In the genomic region with DNA sequence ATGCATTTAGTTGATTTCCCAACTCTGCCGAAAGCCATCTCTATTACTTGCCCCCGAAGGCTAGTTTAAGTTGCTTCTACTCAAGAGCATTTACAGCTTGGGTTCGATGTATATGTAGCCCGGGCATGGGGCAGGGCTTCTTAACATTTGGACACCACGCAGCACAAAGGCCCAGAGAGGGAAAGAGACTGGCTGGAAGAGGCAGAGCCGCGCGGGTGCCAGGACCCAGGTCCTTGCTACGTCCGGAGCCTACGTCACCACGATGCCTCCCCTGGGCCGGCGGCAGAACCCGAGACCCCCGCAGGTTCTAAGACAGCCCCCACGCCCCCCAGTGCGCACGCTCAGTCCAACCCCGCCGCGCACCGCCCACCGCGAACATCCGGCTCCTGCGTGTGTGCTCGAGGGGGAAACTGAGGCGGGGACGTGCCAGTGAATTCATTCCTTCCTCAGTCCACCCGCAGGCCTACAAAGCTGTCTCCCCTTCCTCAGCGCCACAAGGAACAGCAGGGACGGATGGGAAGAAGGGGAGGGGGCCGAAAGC, we compare ENCODE assay signal across 8 cellular contexts. TPM values are rescaled to one million over a fixed set of nuclear protein-coding genes. Genes with fewer than 3 reads are reported as not detected.
DNase-seq lines count a peak whose midpoint lies in the region; ATAC-seq and TF ChIP-seq lines count a peak whose summit lies in the region.

No MANE protein-coding gene starts in this region.

- WGBS in endodermal cell (ENCODE audit: insufficient coverage in 1 of 2, insufficient read length in 1 of 2), 2 experiments = 0% methylated on average over 6 to 34 of the region's 34 CpGs

- H3K4me3 Mint-ChIP-seq in endodermal cell = peak overlapping the region; percentile 97
- peak overlapping the region; percentile 97 for H3K4me3 Mint-ChIP-seq in type B pancreatic cell

- H3K36me3 Mint-ChIP-seq in endodermal cell (ENCODE audit: low read depth) (peaks cover 22% of the 10 kb centered on the region), type B pancreatic cell (peaks cover 10% of the 10 kb centered on the region)

- intact Hi-C loops in mucosa of descending colon (cut with DNase I, micrococcal nuclease) = loop anchor here in 1 of 2 donors (10.0 kb wide), 1 partner anchor 109 kb away; a partner anchor contains a TSS

- H3K27ac Mint-ChIP-seq in endodermal cell = peak overlapping the region; percentile 99
- peak overlapping the region; percentile 90 for H3K27ac Mint-ChIP-seq in type B pancreatic cell

- H3K9me3 ChIP-seq in endodermal cell (ENCODE audit: control insufficient read depth, low read length) (no peaks in the 10 kb centered on the region), mucosa of descending colon (no peaks in the 10 kb centered on the region)

- peak; percentile 83 for DNase-seq in DMS 273 (lab: John Stamatoyannopoulos, UW; ENCODE audit: unreplicated experiment)
- DNase-seq in DMS 273 treated with DMSO at 0.1 percent for 48 hours (lab: John Stamatoyannopoulos, UW) = no peak
- DNase-seq in LNCaP clone FGC (ENCODE audit: low read depth) = no peak
- peak; percentile 40 for DNase-seq in T-helper 22 cell (ENCODE audit: low read depth)
- DNase-seq in endodermal cell = peak; percentile 81
- DNase-seq in mucosa of descending colon = peak in 1 of 3 donors; percentile 87
- no peak for DNase-seq in type B pancreatic cell (ENCODE audit: extremely low spot score, unreplicated experiment)

- peak overlapping the region; percentile 82 for H3K4me3 ChIP-seq in LNCaP clone FGC (ENCODE audit: low read depth, low read length)
- H3K4me3 ChIP-seq in endodermal cell (ENCODE audit: low read length) = peak overlapping the region; percentile 91
- H3K4me3 ChIP-seq in mucosa of descending colon = peak overlapping the region; percentile 85

- H3K9me3 Mint-ChIP-seq in endodermal cell = no peaks in the 10 kb centered on the region
- no peaks in the 10 kb centered on the region for H3K9me3 Mint-ChIP-seq in type B pancreatic cell

- H3K27ac ChIP-seq in endodermal cell (ENCODE audit: low read depth, low read length) = peak overlapping the region; percentile 100

- peak overlapping the region; percentile 99 for H3K9ac ChIP-seq in endodermal cell (ENCODE audit: extremely low read depth, low read length, poor library complexity, severe bottlenecking)

- no peaks in the 10 kb centered on the region for H3K27me3 ChIP-seq in endodermal cell (ENCODE audit: control insufficient read depth, insufficient read depth, low read length, poor library complexity, severe bottlenecking)

- no peak for TF ChIP-seq CTCF in LNCaP clone FGC (IDR thresholded peaks at IDR 0.05; ENCODE audit: control insufficient read depth, extremely low read depth, insufficient read depth)
- no peak for TF ChIP-seq CTCF in endodermal cell (conservative IDR thresholded peaks at IDR 0.05)
- TF ChIP-seq CTCF in mucosa of descending colon (IDR thresholded peaks at IDR 0.05) = no peak
- no peak for TF ChIP-seq CTCF in type B pancreatic cell (conservative IDR thresholded peaks at IDR 0.05)

- H3K27me3 Mint-ChIP-seq in endodermal cell (ENCODE audit: insufficient read depth) = no peaks in the 10 kb centered on the region
- H3K27me3 Mint-ChIP-seq in type B pancreatic cell = no peaks in the 10 kb centered on the region

- H3K4me1 Mint-ChIP-seq in endodermal cell (peaks cover 28% of the 10 kb centered on the region), type B pancreatic cell (ENCODE audit: unreplicated experiment) (peaks cover 8% of the 10 kb centered on the region)

- H3K36me3 ChIP-seq in endodermal cell (ENCODE audit: control insufficient read depth, insufficient read depth, low read length) = peaks cover 19% of the 10 kb centered on the region
- H3K36me3 ChIP-seq in mucosa of descending colon (ENCODE audit: low read depth) = peaks cover 8% of the 10 kb centered on the region

- H3K4me1 ChIP-seq in endodermal cell (ENCODE audit: control insufficient read depth, insufficient read depth, low read length) (peaks cover 18% of the 10 kb centered on the region), mucosa of descending colon (ENCODE audit: low read depth) (peaks cover 6% of the 10 kb centered on the region)

- ATAC-seq in GM21786 (IDR thresholded peaks at IDR 0.05; ENCODE audit: unreplicated experiment) = peak; percentile 12
- ATAC-seq in mucosa of descending colon = peak; percentile 25

RNA-seq across cellular contexts. Expression of a gene that starts 0.4 kb away (rescaled TPM):
- 10 to 100 TPM; 22.0 to 34.5 TPM for total RNA-seq in endodermal cell
- polyA plus RNA-seq in endodermal cell (2013, experiment 1 of 2) = 40.7 TPM
- polyA plus RNA-seq in endodermal cell (2013, experiment 2 of 2) = 37.1 TPM
- total RNA-seq in mucosa of descending colon = 10 to 100 TPM; 29.2 to 37.8 (median 35.1) TPM
- 35.0 and 37.6 TPM in 2 replicates for total RNA-seq in type B pancreatic cell (ENCODE audit: low replicate concordance)

RNA-seq across cellular contexts. Expression of a gene that starts 22.2 kb away (rescaled TPM):
- 100 to 1,000 TPM in 1 of 2 donors, 10 to 100 TPM in 1; 92.1 to 123 TPM for total RNA-seq in endodermal cell
- 92.8 TPM for polyA plus RNA-seq in endodermal cell (2013, experiment 1 of 2)
- polyA plus RNA-seq in endodermal cell (2013, experiment 2 of 2) = 82.3 TPM
- total RNA-seq in mucosa of descending colon = 100 to 1,000 TPM in 2 of 3 donors, 10 to 100 TPM in 1; 15.0 to 141 (median 111) TPM
- total RNA-seq in type B pancreatic cell (ENCODE audit: low replicate concordance) = 40.7 and 96.5 TPM in 2 replicates

RNA-seq across cellular contexts. Expression of a gene that starts 37.9 kb away (rescaled TPM):
- total RNA-seq in endodermal cell (10 to 100 TPM; 18.3 to 21.0 TPM), mucosa of descending colon (10 to 100 TPM; 19.1 to 22.7 (median 20.1) TPM), type B pancreatic cell (ENCODE audit: low replicate concordance) (19.9 and 23.6 TPM in 2 replicates)
- polyA plus RNA-seq in endodermal cell (2013, experiment 1 of 2) = 14.5 TPM
- polyA plus RNA-seq in endodermal cell (2013, experiment 2 of 2) = 12.8 TPM

RNA-seq across cellular contexts. Expression of a gene that starts 43.0 kb away (rescaled TPM):
- 10 to 100 TPM; 70.7 to 84.8 TPM for total RNA-seq in endodermal cell
- 38.6 TPM for polyA plus RNA-seq in endodermal cell (2013, experiment 1 of 2)
- polyA plus RNA-seq in endodermal cell (2013, experiment 2 of 2) = 34.6 TPM
- 100 to 1,000 TPM; 292 to 542 (median 436) TPM for total RNA-seq in mucosa of descending colon
- 142 and 174 TPM in 2 replicates for total RNA-seq in type B pancreatic cell (ENCODE audit: low replicate concordance)

RNA-seq across cellular contexts. Expression of a gene that starts 43.1 kb away (rescaled TPM):
- total RNA-seq in endodermal cell = 1 to 10 TPM; 4.4 to 6.4 TPM
- 1.5 TPM for polyA plus RNA-seq in endodermal cell (2013, experiment 1 of 2)
- polyA plus RNA-seq in endodermal cell (2013, experiment 2 of 2) = 1.9 TPM
- 1 to 10 TPM; 4.2 to 9.1 (median 8.5) TPM for total RNA-seq in mucosa of descending colon
- total RNA-seq in type B pancreatic cell (ENCODE audit: low replicate concordance) = 6.4 TPM in 2 replicates

Comparison
In these comparisons a context has a peak if more than half of its experiments do, and no peak if none do; other contexts are left out.
1. DNase-seq: peak in DMS 273 (single experiment), T-helper 22 cell (single experiment) and endodermal cell (single experiment); none in DMS 273 treated with DMSO at 0.1 percent for 48 hours (single experiment), LNCaP clone FGC (single experiment) and type B pancreatic cell (single experiment).
2. Peak in every context shown above with its lines, with median percentiles within 50 percentile points of each other: H3K4me3 ChIP-seq.